Comparison of ENCODE assay signal across 15 cellular contexts in the genomic region with DNA sequence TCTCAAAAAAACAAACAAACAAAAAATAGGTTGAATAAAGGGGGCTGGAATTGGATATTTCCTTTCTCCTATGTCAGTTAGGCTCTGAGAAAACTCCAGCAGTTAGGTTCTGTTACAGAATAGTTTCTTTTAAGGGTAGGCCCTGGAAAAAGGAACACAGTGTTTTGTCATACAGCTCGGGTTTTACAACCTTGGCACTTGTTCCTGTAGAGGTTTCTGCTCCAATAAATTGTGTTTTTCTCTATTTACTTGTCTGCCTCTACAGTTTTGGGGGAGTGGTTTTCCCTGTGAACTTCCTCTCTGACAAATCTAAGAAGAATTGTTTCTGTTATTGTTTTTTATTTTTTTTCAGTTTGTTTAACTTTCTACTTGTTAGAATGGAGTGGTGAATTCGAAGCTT.
DNase-seq lines count a peak whose midpoint lies in the region; ATAC-seq and TF ChIP-seq lines count a peak whose summit lies in the region.
"Had no signal": no experiment of that assay in that cellular context is flagged by ENCODE, and none has a peak within 500 bp of the region (broad histone marks: within the 10 kb centered on the region; RNA-seq: fewer than 3 reads in every experiment).

No MANE protein-coding gene starts in this region.

- no peak for ATAC-seq in GM18519 (IDR thresholded peaks at IDR 0.05; ENCODE audit: low FRiP score, unreplicated experiment)
- ATAC-seq in stimulated activated effector memory CD8-positive, alpha-beta T cell treated with anti-CD3 and anti-CD28 coated beads, Interleukin-12 subunit alpha, Interleukin-12 subunit beta, amount 100 ng/mL, for 72 hours = no peak

- H3K9me3 ChIP-seq in hepatocyte (ENCODE audit: low read depth) = no peaks in the 10 kb centered on the region
- H3K9me3 ChIP-seq: upper lobe of left lung had no signal

- H3K36me3 Mint-ChIP-seq in stimulated activated effector memory CD8-positive, alpha-beta T cell treated with anti-CD3 and anti-CD28 coated beads, Interleukin-12 subunit alpha, Interleukin-12 subunit beta, amount 100 ng/mL, for 72 hours = no peaks in the 10 kb centered on the region
- H3K36me3 Mint-ChIP-seq: activated naive CD4-positive, alpha-beta T cell treated with anti-CD3 and anti-CD28 coated beads, Interleukin-2, amount 50 U/mL, for 24 hours had no signal

- H2AFZ ChIP-seq in hepatocyte = no peak overlapping the region

- H3K27ac ChIP-seq in hepatocyte = peak overlapping the region; percentile 35
- H3K27ac ChIP-seq: upper lobe of left lung had no signal

- DNase-seq in EH (ENCODE audit: low read depth) = peak; percentile 2
- DNase-seq in NCI-H748 treated with DMSO at 0.1 percent for 48 hours (lab: John Stamatoyannopoulos, UW) = peak; percentile 52
- DNase-seq in hepatocyte (ENCODE audit: low spot score) = peak; percentile 5
- peak; percentile 50 for DNase-seq in renal cortical epithelial cell (ENCODE audit: low read depth)
- DNase-seq in stimulated activated CD8-positive, alpha-beta memory T cell treated with anti-CD3 and anti-CD28 coated beads, Interleukin-4, amount 100 ng/mL, for 48 hours = no peak
- DNase-seq in stimulated activated effector memory CD8-positive, alpha-beta T cell treated with anti-CD3 and anti-CD28 coated beads, Interleukin-12 subunit alpha, Interleukin-12 subunit beta, amount 100 ng/mL, for 72 hours (ENCODE audit: low spot score in 2 of 2) = no peak
- no peak for DNase-seq in NCI-H1930 (lab: John Stamatoyannopoulos, UW)
- DNase-seq: activated CD4-positive, alpha-beta T cell treated with anti-CD3 and anti-CD28 coated beads, Interleukin-2, amount 10 ng/mL, durations not matched to agents 7 days and 5 days; glutamatergic neuron; NCI-H2029; T-helper 9 cell had no signal

- WGBS in hepatocyte (ENCODE audit: low lambda C conversion rate, missing lambda C conversion rate) = 61% methylated on average over 2 of the region's 2 CpGs

- peaks cover 7% of the 10 kb centered on the region for H3K4me1 ChIP-seq in hepatocyte (ENCODE audit: insufficient read depth)
- H3K4me1 ChIP-seq: upper lobe of left lung had no signal

- no peaks in the 10 kb centered on the region for H4K20me1 ChIP-seq in hepatocyte (ENCODE audit: insufficient read depth, poor library complexity, severe bottlenecking)

- H3K9me3 Mint-ChIP-seq in stimulated activated effector memory CD8-positive, alpha-beta T cell treated with anti-CD3 and anti-CD28 coated beads, Interleukin-12 subunit alpha, Interleukin-12 subunit beta, amount 100 ng/mL, for 72 hours = peaks cover 5% of the 10 kb centered on the region
- H3K9me3 Mint-ChIP-seq: activated CD4-positive, alpha-beta T cell treated with anti-CD3 and anti-CD28 coated beads, Interleukin-2, amount 10 ng/mL, durations not matched to agents 7 days and 5 days had no signal

- H3K4me1 Mint-ChIP-seq in stimulated activated effector memory CD8-positive, alpha-beta T cell treated with anti-CD3 and anti-CD28 coated beads, Interleukin-12 subunit alpha, Interleukin-12 subunit beta, amount 100 ng/mL, for 72 hours = no peaks in the 10 kb centered on the region
- H3K4me1 Mint-ChIP-seq: activated CD4-positive, alpha-beta T cell treated with anti-CD3 and anti-CD28 coated beads, Interleukin-2, amount 10 ng/mL, durations not matched to agents 7 days and 5 days; activated naive CD4-positive, alpha-beta T cell treated with anti-CD3 and anti-CD28 coated beads, Interleukin-2, amount 50 U/mL, for 24 hours; central memory CD8-positive, alpha-beta T cell had no signal

- H3K27ac Mint-ChIP-seq in stimulated activated effector memory CD8-positive, alpha-beta T cell treated with anti-CD3 and anti-CD28 coated beads, Interleukin-12 subunit alpha, Interleukin-12 subunit beta, amount 100 ng/mL, for 72 hours = no peak overlapping the region
- H3K27ac Mint-ChIP-seq: activated CD4-positive, alpha-beta T cell treated with anti-CD3 and anti-CD28 coated beads, Interleukin-2, amount 10 ng/mL, durations not matched to agents 7 days and 5 days; activated naive CD4-positive, alpha-beta T cell treated with anti-CD3 and anti-CD28 coated beads, Interleukin-2, amount 50 U/mL, for 24 hours had no signal

- H3K79me2 ChIP-seq in hepatocyte = no peaks in the 10 kb centered on the region

- H3K4me2 ChIP-seq in hepatocyte = no peak overlapping the region

- H3K27me3 ChIP-seq in hepatocyte = no peaks in the 10 kb centered on the region
- H3K27me3 ChIP-seq: upper lobe of left lung had no signal

- TF ChIP-seq CTCF in hepatocyte (IDR thresholded peaks at IDR 0.05; ENCODE audit: poor library complexity) = no peak

- H3K9me2 ChIP-seq in hepatocyte (replicated peaks; ENCODE audit: insufficient read depth) = no peaks in the 10 kb centered on the region

- H3K4me3 ChIP-seq in hepatocyte = no peak overlapping the region
- H3K4me3 ChIP-seq: upper lobe of left lung had no signal

- no peaks in the 10 kb centered on the region for H3K36me3 ChIP-seq in hepatocyte (replicated peaks; ENCODE audit: insufficient read depth, low read depth)
- H3K36me3 ChIP-seq: upper lobe of left lung had no signal

- H3K4me3 Mint-ChIP-seq in stimulated activated effector memory CD8-positive, alpha-beta T cell treated with anti-CD3 and anti-CD28 coated beads, Interleukin-12 subunit alpha, Interleukin-12 subunit beta, amount 100 ng/mL, for 72 hours = no peak overlapping the region
- H3K4me3 Mint-ChIP-seq: activated CD4-positive, alpha-beta T cell treated with anti-CD3 and anti-CD28 coated beads, Interleukin-2, amount 10 ng/mL, durations not matched to agents 7 days and 5 days; activated naive CD4-positive, alpha-beta T cell treated with anti-CD3 and anti-CD28 coated beads, Interleukin-2, amount 50 U/mL, for 24 hours; central memory CD8-positive, alpha-beta T cell had no signal

Comparison
In these comparisons a context has a peak if more than half of its experiments do, and no peak if none do; other contexts are left out.
1. DNase-seq: peak in EH (single experiment), NCI-H748 treated with DMSO at 0.1 percent for 48 hours (single experiment), hepatocyte (single experiment) and renal cortical epithelial cell (single experiment); none in stimulated activated CD8-positive, alpha-beta memory T cell treated with anti-CD3 and anti-CD28 coated beads, Interleukin-4, amount 100 ng/mL, for 48 hours (single experiment), stimulated activated effector memory CD8-positive, alpha-beta T cell treated with anti-CD3 and anti-CD28 coated beads, Interleukin-12 subunit alpha, Interleukin-12 subunit beta, amount 100 ng/mL, for 72 hours (0 of 2) and NCI-H1930 (0 of 2).